In the genomic region with DNA sequence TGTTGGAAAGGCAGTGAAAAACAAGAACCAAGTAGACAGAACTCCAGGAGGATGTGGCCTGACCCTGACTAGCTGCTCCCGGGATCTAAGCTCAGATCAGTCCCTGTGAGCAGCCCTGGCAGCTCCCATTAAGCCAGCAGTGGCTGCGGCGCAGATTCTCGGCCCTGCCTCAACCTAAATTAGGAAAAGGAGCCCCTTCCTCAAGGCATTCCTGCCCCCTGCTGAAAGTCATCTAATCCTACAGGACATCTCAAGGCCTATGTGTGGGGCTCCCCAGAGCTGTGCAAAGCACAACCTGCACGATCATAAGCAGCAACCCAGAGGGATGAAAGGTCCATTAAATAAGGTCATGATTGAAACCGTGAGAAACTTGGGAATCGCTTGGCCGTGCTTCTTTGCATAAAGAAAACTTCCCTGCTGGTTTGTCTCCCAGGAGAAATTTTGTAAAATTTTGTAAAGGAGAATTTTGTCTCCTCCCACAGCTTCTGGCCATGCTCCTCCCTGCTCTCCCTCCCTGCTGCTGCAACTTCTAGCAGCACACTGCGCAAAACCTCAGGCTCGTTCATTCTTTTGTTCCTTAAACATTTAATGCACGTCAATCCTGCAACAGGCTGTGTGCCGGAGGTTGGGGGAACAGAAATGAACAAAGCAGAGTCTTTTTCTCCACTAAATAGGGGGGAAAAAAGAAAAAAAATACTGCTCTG, we compare ENCODE assay signal across 15 cellular contexts.
DNase-seq lines count a peak whose midpoint lies in the region; ATAC-seq, FAIRE-seq and TF ChIP-seq lines count a peak whose summit lies in the region.
"Had no signal": no experiment of that assay in that cellular context is flagged by ENCODE, and none has a peak within 500 bp of the region (broad histone marks: within the 10 kb centered on the region; RNA-seq: fewer than 3 reads in every experiment).

No MANE protein-coding gene starts in this region.

- 0 out of 2 replicates have a peak overlapping the region, but pooled peaks have one; percentile 18 for H3K4me3 Mint-ChIP-seq in WTC11
- H3K4me3 Mint-ChIP-seq: immature natural killer cell had no signal

- H2AFZ ChIP-seq in smooth muscle cell (ENCODE audit: low read depth), result peak overlapping the region; percentile 21

- 52% methylated on average over 12 of the region's 12 CpGs for WGBS in smooth muscle cell (ENCODE audit: low lambda C conversion rate)

- H3F3A ChIP-seq in smooth muscle cell (ENCODE audit: low read depth), result no peaks in the 10 kb centered on the region

- H3K4me3 ChIP-seq in iPS-20b (ENCODE audit: low read length) (0 out of 2 replicates have a peak overlapping the region, but pooled peaks have one; percentile 34), smooth muscle cell (no peak overlapping the region)

- DNase-seq in HTR-8/SVneo (ENCODE audit: insufficient read length, low spot score) (no peak), WTC11 (ENCODE audit: low spot score) (peak; percentile 81), smooth muscle cell (lab: John Stamatoyannopoulos, UW; ENCODE audit: unreplicated experiment) (no peak), 8988T (no peak)
- DNase-seq in activated CD8-positive, alpha-beta memory T cell treated with anti-CD3 and anti-CD28 coated beads, Interleukin-2, amount 50 U/mL, for 48 hours, result no peak
- no peak for DNase-seq in activated naive CD4-positive, alpha-beta T cell (lab: John Stamatoyannopoulos, UW)
- DNase-seq: activated CD4-positive, alpha-beta T cell treated with anti-CD3 and anti-CD28 coated beads, Interleukin-2, amount 50 U/mL, for 48 hours; GDM1; immature natural killer cell; MM.1S; NCI-H2107; SK-N-SH had no signal

- H3K4me1 ChIP-seq in iPS-20b (ENCODE audit: insufficient read depth, low read length) (peaks cover 12% of the 10 kb centered on the region; the same call in 1 of the 2 replicates), smooth muscle cell (ENCODE audit: low read depth) (peaks cover 14% of the 10 kb centered on the region)

- H3K9ac ChIP-seq in iPS-20b (ENCODE audit: low read depth, low read length) (peak overlapping the region; percentile 22; the same call in 1 of the 2 replicates), smooth muscle cell (ENCODE audit: low read depth) (no peak overlapping the region)
- H3K9ac ChIP-seq: SK-N-SH had no signal

- CTCF ChIA-PET in WTC11 (lab: Charles Lee), result interaction anchor here (0.6 to 2.5 kb wide), 40 partner anchors 9 to 572 kb away, joined by 3 to 25 read pairs (median 4); partner anchors contain the start of genes NAA30 and SLC35F4

- H3K9me3 Mint-ChIP-seq in WTC11, result no peaks in the 10 kb centered on the region

- no peaks in the 10 kb centered on the region for H3K27me3 ChIP-seq in iPS-20b (ENCODE audit: insufficient read depth, low read length)
- no peaks in the 10 kb centered on the region for H3K27me3 ChIP-seq in smooth muscle cell (ENCODE audit: low read depth)

- no peaks in the 10 kb centered on the region for H3K36me3 Mint-ChIP-seq in WTC11
- H3K36me3 Mint-ChIP-seq: immature natural killer cell had no signal

- POLR2A ChIA-PET in WTC11 (lab: Charles Lee), result no interaction called here

- no peak overlapping the region for H3K4me2 ChIP-seq in smooth muscle cell
- H3K4me2 ChIP-seq: SK-N-SH had no signal

- H3K27me3 Mint-ChIP-seq in WTC11 (ENCODE audit: low read depth), result peaks cover 5% of the 10 kb centered on the region; the same call in 1 of the 2 replicates

- H3K36me3 ChIP-seq in iPS-20b (ENCODE audit: insufficient read depth, low read depth, low read length) (no peaks in the 10 kb centered on the region), smooth muscle cell (ENCODE audit: low read depth) (no peaks in the 10 kb centered on the region)

- FAIRE-seq in HTR-8/SVneo (lab: Jason Lieb, UNC), result peak; percentile 28

- no peaks in the 10 kb centered on the region for H3K9me3 ChIP-seq in iPS-20b (ENCODE audit: insufficient read depth, low read depth, low read length)
- no peaks in the 10 kb centered on the region for H3K9me3 ChIP-seq in smooth muscle cell (replicated peaks; ENCODE audit: low read depth)
- H3K9me3 ChIP-seq: SK-N-SH had no signal

- ATAC-seq in WTC11 (peak; percentile 96), esophagus mucosa (no peak)

- H3K27ac Mint-ChIP-seq in WTC11, result no peak overlapping the region; the same call in none of the 2 replicates
- H3K27ac Mint-ChIP-seq: immature natural killer cell had no signal

- TF ChIP-seq CTCF in WTC11 (IDR thresholded peaks at IDR 0.05) (no peak), smooth muscle cell (IDR thresholded peaks at IDR 0.05; ENCODE audit: borderline replicate concordance, insufficient read depth, poor library complexity, severe bottlenecking) (no peak)

- no peaks in the 10 kb centered on the region for H4K20me1 ChIP-seq in smooth muscle cell (ENCODE audit: low read depth)

- H3K4me1 Mint-ChIP-seq in WTC11, result peaks cover 27% of the 10 kb centered on the region
- H3K4me1 Mint-ChIP-seq: immature natural killer cell had no signal

- H3K79me2 ChIP-seq in smooth muscle cell (ENCODE audit: low read depth), result no peaks in the 10 kb centered on the region

- H3K27ac ChIP-seq in iPS-20b (ENCODE audit: low read length) (no peak overlapping the region), smooth muscle cell (ENCODE audit: low read depth) (no peak overlapping the region)
- H3K27ac ChIP-seq: C4-2B had no signal

TF ChIP-seq in WTC11, 78 proteins besides CTCF, POLR2A, EP300 and RAD21 (continues in another document):
- TF ChIP-seq FOXJ3 (CRISPR knock-in tag; IDR thresholded peaks at IDR 0.05; ENCODE audit: borderline replicate concordance), result no peak
- TF ChIP-seq, protein P1, sequence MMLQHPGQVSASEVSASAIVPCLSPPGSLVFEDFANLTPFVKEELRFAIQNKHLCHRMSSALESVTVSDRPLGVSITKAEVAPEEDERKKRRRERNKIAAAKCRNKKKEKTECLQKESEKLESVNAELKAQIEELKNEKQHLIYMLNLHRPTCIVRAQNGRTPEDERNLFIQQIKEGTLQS (CRISPR knock-in tag; conservative IDR thresholded peaks at IDR 0.05), result no peak
- TF ChIP-seq, protein P2, sequence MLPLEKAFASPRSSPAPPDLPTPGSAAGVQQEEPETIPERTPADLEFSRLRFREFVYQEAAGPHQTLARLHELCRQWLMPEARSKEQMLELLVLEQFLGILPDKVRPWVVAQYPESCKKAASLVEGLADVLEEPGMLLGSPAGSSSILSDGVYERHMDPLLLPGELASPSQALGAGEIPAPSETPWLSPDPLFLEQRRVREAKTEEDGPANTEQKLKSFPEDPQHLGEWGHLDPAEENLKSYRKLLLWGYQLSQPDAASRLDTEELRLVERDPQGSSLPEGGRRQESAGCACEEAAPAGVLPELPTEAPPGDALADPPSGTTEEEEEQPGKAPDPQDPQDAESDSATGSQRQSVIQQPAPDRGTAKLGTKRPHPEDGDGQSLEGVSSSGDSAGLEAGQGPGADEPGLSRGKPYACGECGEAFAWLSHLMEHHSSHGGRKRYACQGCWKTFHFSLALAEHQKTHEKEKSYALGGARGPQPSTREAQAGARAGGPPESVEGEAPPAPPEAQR (CRISPR knock-in tag; IDR thresholded peaks at IDR 0.05), result no peak
- TF ChIP-seq, protein P3, sequence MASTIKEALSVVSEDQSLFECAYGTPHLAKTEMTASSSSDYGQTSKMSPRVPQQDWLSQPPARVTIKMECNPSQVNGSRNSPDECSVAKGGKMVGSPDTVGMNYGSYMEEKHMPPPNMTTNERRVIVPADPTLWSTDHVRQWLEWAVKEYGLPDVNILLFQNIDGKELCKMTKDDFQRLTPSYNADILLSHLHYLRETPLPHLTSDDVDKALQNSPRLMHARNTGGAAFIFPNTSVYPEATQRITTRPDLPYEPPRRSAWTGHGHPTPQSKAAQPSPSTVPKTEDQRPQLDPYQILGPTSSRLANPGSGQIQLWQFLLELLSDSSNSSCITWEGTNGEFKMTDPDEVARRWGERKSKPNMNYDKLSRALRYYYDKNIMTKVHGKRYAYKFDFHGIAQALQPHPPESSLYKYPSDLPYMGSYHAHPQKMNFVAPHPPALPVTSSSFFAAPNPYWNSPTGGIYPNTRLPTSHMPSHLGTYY (CRISPR knock-in tag; IDR thresholded peaks at IDR 0.05), result no peak
- TF ChIP-seq ZNF396 (CRISPR knock-in tag; IDR thresholded peaks at IDR 0.05; ENCODE audit: borderline replicate concordance), result no peak
- TF ChIP-seq ZNF425 (CRISPR knock-in tag; conservative IDR thresholded peaks at IDR 0.05), result no peak
- no peak for TF ChIP-seq GTF2I (CRISPR knock-in tag; conservative IDR thresholded peaks at IDR 0.05)
- no peak for TF ChIP-seq STAT6 (CRISPR knock-in tag; conservative IDR thresholded peaks at IDR 0.05; ENCODE audit: low read depth)
